Comparison of ENCODE assay signal across 8 cellular contexts in genomic region chr13:27374650-27375049, GRCh38. TPM values are rescaled to one million over a fixed set of nuclear protein-coding genes. Genes with fewer than 3 reads are reported as not detected.
DNase-seq lines count a peak whose midpoint lies in the region; ATAC-seq and TF ChIP-seq lines count a peak whose summit lies in the region.

No MANE protein-coding gene starts in this region.

- H3K27ac ChIP-seq in breast epithelium = no peak overlapping the region

- TF ChIP-seq POLR2A in breast epithelium (IDR thresholded peaks at IDR 0.05) = no peak

- intact Hi-C loops in breast epithelium (cut with DNase I; ENCODE audit: low total_unique reads) = no loop called here

- peak; percentile 98 for DNase-seq in DMS53 (lab: John Stamatoyannopoulos, UW)
- peak; percentile 85 for DNase-seq in HCEC 1CT
- DNase-seq in NCI-H2107 treated with DMSO at 0.1 percent for 48 hours (lab: John Stamatoyannopoulos, UW; ENCODE audit: unreplicated experiment) = peak; percentile 54
- peak; percentile 59 for DNase-seq in UCSD-AML1 (lab: John Stamatoyannopoulos, UW; ENCODE audit: unreplicated experiment)
- DNase-seq in breast epithelium (ENCODE audit: low spot score in 2 of 2) = peak in 1 of 2 donors; percentile 34
- DNase-seq in iris pigment epithelial cell (ENCODE audit: low read depth) = peak; percentile 87
- peak; percentile 69 for DNase-seq in stimulated activated CD4-positive, alpha-beta T cell treated with anti-CD3 and anti-CD28 coated beads, Interleukin-15, amount 100 ng/mL, for 24 hours

- peak; percentile 5 to 78 (median 70) for TF ChIP-seq CTCF in breast epithelium (IDR thresholded peaks at IDR 0.05)

- no peak for ATAC-seq in HG03196 (IDR thresholded peaks at IDR 0.05; ENCODE audit: unreplicated experiment)

- peaks cover 0 to 4% of the 10 kb centered on the region in 2 donors for H3K4me1 ChIP-seq in breast epithelium

- no peaks in the 10 kb centered on the region for H3K9me3 ChIP-seq in breast epithelium

- H3K27me3 ChIP-seq in breast epithelium = peaks cover 0 to 33% of the 10 kb centered on the region in 2 donors

- H3K4me3 ChIP-seq in breast epithelium = no peak overlapping the region

- no peaks in the 10 kb centered on the region for H3K36me3 ChIP-seq in breast epithelium

RNA-seq across cellular contexts. Expression of gene GTF3A, which starts 49.8 kb away (rescaled TPM):
- total RNA-seq in breast epithelium = 100 to 1,000 TPM; 124 to 186 (median 175) TPM
